In genomic region chr10:86295791-86296190, GRCh38 we compare ENCODE assay signal across 1 cellular context.
TF ChIP-seq lines count a peak whose summit lies in the region.

No MANE protein-coding gene starts in this region.

TF ChIP-seq in HepG2, 621 proteins besides CTCF, POLR2A, EP300 and RAD21 (continued from another document):
- TF ChIP-seq, protein P1, sequence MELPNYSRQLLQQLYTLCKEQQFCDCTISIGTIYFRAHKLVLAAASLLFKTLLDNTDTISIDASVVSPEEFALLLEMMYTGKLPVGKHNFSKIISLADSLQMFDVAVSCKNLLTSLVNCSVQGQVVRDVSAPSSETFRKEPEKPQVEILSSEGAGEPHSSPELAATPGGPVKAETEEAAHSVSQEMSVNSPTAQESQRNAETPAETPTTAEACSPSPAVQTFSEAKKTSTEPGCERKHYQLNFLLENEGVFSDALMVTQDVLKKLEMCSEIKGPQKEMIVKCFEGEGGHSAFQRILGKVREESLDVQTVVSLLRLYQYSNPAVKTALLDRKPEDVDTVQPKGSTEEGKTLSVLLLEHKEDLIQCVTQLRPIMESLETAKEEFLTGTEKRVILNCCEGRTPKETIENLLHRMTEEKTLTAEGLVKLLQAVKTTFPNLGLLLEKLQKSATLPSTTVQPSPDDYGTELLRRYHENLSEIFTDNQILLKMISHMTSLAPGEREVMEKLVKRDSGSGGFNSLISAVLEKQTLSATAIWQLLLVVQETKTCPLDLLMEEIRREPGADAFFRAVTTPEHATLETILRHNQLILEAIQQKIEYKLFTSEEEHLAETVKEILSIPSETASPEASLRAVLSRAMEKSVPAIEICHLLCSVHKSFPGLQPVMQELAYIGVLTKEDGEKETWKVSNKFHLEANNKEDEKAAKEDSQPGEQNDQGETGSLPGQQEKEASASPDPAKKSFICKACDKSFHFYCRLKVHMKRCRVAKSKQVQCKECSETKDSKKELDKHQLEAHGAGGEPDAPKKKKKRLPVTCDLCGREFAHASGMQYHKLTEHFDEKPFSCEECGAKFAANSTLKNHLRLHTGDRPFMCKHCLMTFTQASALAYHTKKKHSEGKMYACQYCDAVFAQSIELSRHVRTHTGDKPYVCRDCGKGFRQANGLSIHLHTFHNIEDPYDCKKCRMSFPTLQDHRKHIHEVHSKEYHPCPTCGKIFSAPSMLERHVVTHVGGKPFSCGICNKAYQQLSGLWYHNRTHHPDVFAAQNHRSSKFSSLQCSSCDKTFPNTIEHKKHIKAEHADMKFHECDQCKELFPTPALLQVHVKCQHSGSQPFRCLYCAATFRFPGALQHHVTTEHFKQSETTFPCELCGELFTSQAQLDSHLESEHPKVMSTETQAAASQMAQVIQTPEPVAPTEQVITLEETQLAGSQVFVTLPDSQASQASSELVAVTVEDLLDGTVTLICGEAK (IDR thresholded peaks at IDR 0.05): no peak
- TF ChIP-seq, protein P1 (CRISPR knock-in tag; IDR thresholded peaks at IDR 0.05): no peak
- no peak for TF ChIP-seq ZNF431 (CRISPR knock-in tag; IDR thresholded peaks at IDR 0.05; ENCODE audit: borderline replicate concordance, low read depth)
- no peak for TF ChIP-seq FOSL1 (CRISPR knock-in tag; IDR thresholded peaks at IDR 0.05; ENCODE audit: borderline replicate concordance)
- no peak for TF ChIP-seq ZNF12 (CRISPR knock-in tag; IDR thresholded peaks at IDR 0.05)
- no peak for TF ChIP-seq ZNF414 (CRISPR knock-in tag; IDR thresholded peaks at IDR 0.05)
